In the genomic region with DNA sequence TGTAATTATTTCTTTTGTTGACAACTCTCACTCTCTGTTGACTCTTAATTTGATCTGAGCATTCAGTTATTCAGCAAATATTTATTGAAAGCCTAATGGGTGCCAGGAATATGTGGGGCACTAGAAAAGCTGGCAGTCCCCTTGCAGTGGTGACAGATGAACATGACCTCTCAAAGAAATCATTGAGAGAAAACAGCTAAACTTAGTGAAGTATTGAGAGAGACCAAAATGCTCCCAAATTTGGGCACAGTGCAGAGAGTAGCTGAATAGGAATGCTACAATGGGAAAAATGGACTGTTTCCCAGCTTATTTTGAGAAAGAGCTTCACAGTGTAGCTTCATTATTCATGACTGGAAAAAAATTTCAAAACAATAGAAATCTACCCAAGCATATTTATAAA, we compare ENCODE assay signal across 21 cellular contexts.
DNase-seq lines count a peak whose midpoint lies in the region; ATAC-seq, FAIRE-seq and TF ChIP-seq lines count a peak whose summit lies in the region.
"Had no signal": no experiment of that assay in that cellular context is flagged by ENCODE, and none has a peak within 500 bp of the region (broad histone marks: within the 10 kb centered on the region; RNA-seq: fewer than 3 reads in every experiment).

No MANE protein-coding gene starts in this region.

- H3K4me1 Mint-ChIP-seq in endodermal cell = peaks cover 12% of the 10 kb centered on the region
- H3K4me1 Mint-ChIP-seq: activated CD4-positive, alpha-beta T cell treated with anti-CD3 and anti-CD28 coated beads, Interleukin-2, amount 10 ng/mL, durations not matched to agents 7 days and 5 days had no signal

- intact Hi-C loops in Right ventricle myocardium superior (cut with DNase I) (no loop called here), sigmoid colon (cut with DNase I) (no loop called here)

- H3K27ac ChIP-seq in sigmoid colon (peak overlapping the region; percentile 15 to 81 (median 72)), endodermal cell (ENCODE audit: low read depth, low read length) (no peak overlapping the region), small intestine (ENCODE audit: low read depth in 1 of 2, low read length in 1 of 2) (no peak overlapping the region)
- H3K27ac ChIP-seq: skin epidermis had no signal

- TF ChIP-seq POLR2A in sigmoid colon (IDR thresholded peaks at IDR 0.05) = no peak

- H3K9me3 Mint-ChIP-seq in endodermal cell = peaks cover 9% of the 10 kb centered on the region
- H3K9me3 Mint-ChIP-seq: activated CD4-positive, alpha-beta T cell treated with anti-CD3 and anti-CD28 coated beads, Interleukin-2, amount 10 ng/mL, durations not matched to agents 7 days and 5 days had no signal

- TF ChIP-seq CTCF in sigmoid colon (IDR thresholded peaks at IDR 0.05) (no peak), endodermal cell (conservative IDR thresholded peaks at IDR 0.05) (no peak)

- no peaks in the 10 kb centered on the region for H3K27me3 Mint-ChIP-seq in endodermal cell (ENCODE audit: insufficient read depth)

- H3K4me3 ChIP-seq in sigmoid colon (no peak overlapping the region), endodermal cell (ENCODE audit: low read length) (no peak overlapping the region), small intestine (ENCODE audit: low read depth in 1 of 2, low read length in 2 of 2) (no peak overlapping the region)
- H3K4me3 ChIP-seq: skin epidermis, thyroid gland had no signal

- no peak for TF ChIP-seq EP300 in sigmoid colon (IDR thresholded peaks at IDR 0.05)

- H3K27ac Mint-ChIP-seq in endodermal cell = no peak overlapping the region
- H3K27ac Mint-ChIP-seq: activated CD4-positive, alpha-beta T cell treated with anti-CD3 and anti-CD28 coated beads, Interleukin-2, amount 10 ng/mL, durations not matched to agents 7 days and 5 days had no signal

- no peaks in the 10 kb centered on the region for H3K36me3 Mint-ChIP-seq in endodermal cell (ENCODE audit: low read depth)

- H3K36me3 ChIP-seq in sigmoid colon (no peaks in the 10 kb centered on the region), endodermal cell (ENCODE audit: control insufficient read depth, insufficient read depth, low read length) (no peaks in the 10 kb centered on the region), small intestine (ENCODE audit: control insufficient read depth in 2 of 2, insufficient read depth in 2 of 2, low read length in 2 of 2) (no peaks in the 10 kb centered on the region)
- H3K36me3 ChIP-seq: thyroid gland had no signal

- no peaks in the 10 kb centered on the region for H3K9me3 ChIP-seq in sigmoid colon
- H3K9me3 ChIP-seq in endodermal cell (ENCODE audit: control insufficient read depth, low read length) = no peaks in the 10 kb centered on the region
- no peaks in the 10 kb centered on the region for H3K9me3 ChIP-seq in small intestine (ENCODE audit: control insufficient read depth, low read depth)
- H3K9me3 ChIP-seq: thyroid gland had no signal

- no peak for FAIRE-seq in small intestine (lab: Jason Lieb, UNC)
- FAIRE-seq: RCC 7860 had no signal

- no peak overlapping the region for H3K9ac ChIP-seq in endodermal cell (ENCODE audit: extremely low read depth, low read length, poor library complexity, severe bottlenecking)

- H3K4me1 ChIP-seq in sigmoid colon (peaks cover 0 to 73% (median 46%) of the 10 kb centered on the region in 4 donors), endodermal cell (ENCODE audit: control insufficient read depth, insufficient read depth, low read length) (peaks cover 4% of the 10 kb centered on the region), small intestine (ENCODE audit: control insufficient read depth in 2 of 2, insufficient read depth in 1 of 2, low read depth in 1 of 2, low read length in 1 of 2) (no peaks in the 10 kb centered on the region)

- peak; percentile 50 for DNase-seq in GM03348 (ENCODE audit: low spot score)
- DNase-seq in NCI-H2081 treated with DMSO at 0.1 percent for 48 hours (lab: John Stamatoyannopoulos, UW) = peak; percentile 86
- DNase-seq in Right ventricle myocardium superior = no peak
- DNase-seq in sigmoid colon = no peak
- no peak for DNase-seq in endodermal cell
- DNase-seq in small intestine = no peak
- DNase-seq: activated CD4-positive, alpha-beta T cell treated with anti-CD3 and anti-CD28 coated beads, Interleukin-2, amount 10 ng/mL, durations not matched to agents 7 days and 5 days; activated naive CD4-positive, alpha-beta T cell treated with Interleukin-2 at 50 U/mL for 16 hours; cortex of kidney; DMS79; erythroblast; KBM-7; kidney glomerular epithelial cell; NCI-H1048; NCI-H524 treated with DMSO at 0.1 percent for 48 hours; occipital lobe; stimulated activated CD4-positive, alpha-beta T cell treated with anti-CD3 and anti-CD28 coated beads, Interleukin-4, amount 100 ng/mL, for 4 hours; thyroid gland had no signal

- no peaks in the 10 kb centered on the region for H3K27me3 ChIP-seq in sigmoid colon
- no peaks in the 10 kb centered on the region for H3K27me3 ChIP-seq in endodermal cell (ENCODE audit: control insufficient read depth, insufficient read depth, low read length, poor library complexity, severe bottlenecking)
- H3K27me3 ChIP-seq in small intestine (ENCODE audit: control insufficient read depth in 2 of 2, insufficient read depth in 2 of 2, low read length in 2 of 2) = no peaks in the 10 kb centered on the region
- H3K27me3 ChIP-seq: thyroid gland had no signal

- H3K4me3 Mint-ChIP-seq in endodermal cell = no peak overlapping the region
- H3K4me3 Mint-ChIP-seq: activated CD4-positive, alpha-beta T cell treated with anti-CD3 and anti-CD28 coated beads, Interleukin-2, amount 10 ng/mL, durations not matched to agents 7 days and 5 days had no signal

- ATAC-seq in Right ventricle myocardium superior (ENCODE audit: poor library complexity) = peak; percentile 67
- ATAC-seq in HG03039 (IDR thresholded peaks at IDR 0.05; ENCODE audit: unreplicated experiment) = no peak

Comparison
In these comparisons a context has a peak if more than half of its experiments do, and no peak if none do; other contexts are left out.
1. DNase-seq: peak in GM03348 (single experiment) and NCI-H2081 treated with DMSO at 0.1 percent for 48 hours (single experiment); none in Right ventricle myocardium superior (single experiment), sigmoid colon (single experiment), endodermal cell (single experiment) and small intestine (single experiment).
2. H3K27ac ChIP-seq: peak in sigmoid colon (4 of 4); none in endodermal cell (single experiment) and small intestine (0 of 2).